Comparison of ENCODE assay signal across 25 cellular contexts in the genomic region with DNA sequence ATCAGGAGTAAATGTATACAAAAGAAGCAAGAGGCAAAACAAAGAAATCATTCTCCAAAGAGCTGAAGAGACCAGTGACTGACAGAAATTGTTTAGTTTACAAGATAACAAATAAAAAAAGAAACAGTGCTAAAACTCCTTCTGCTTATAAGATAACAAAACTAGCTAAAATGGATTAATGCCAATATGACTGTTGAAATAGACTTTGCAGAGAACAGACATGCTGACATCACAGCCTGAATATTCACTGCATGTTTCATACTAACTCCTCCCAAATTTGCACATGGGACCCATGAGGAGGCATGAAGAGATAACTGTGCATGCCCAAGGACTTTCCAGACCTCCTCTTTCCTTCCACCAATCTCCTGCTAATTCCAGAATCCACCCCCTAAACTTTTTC. TPM values are rescaled to one million over a fixed set of nuclear protein-coding genes. Genes with fewer than 3 reads are reported as not detected.
"Had no signal": no experiment of that assay in that cellular context is flagged by ENCODE, and none has a peak within 500 bp of the region (broad histone marks: within the 10 kb centered on the region; RNA-seq: fewer than 3 reads in every experiment).

No MANE protein-coding gene starts in this region.

- FAIRE-seq: endothelial cell of umbilical vein, pancreas had no signal

- H3K4me3 ChIP-seq: esophagus squamous epithelium, gastrocnemius medialis, heart right ventricle, lower lobe of right lung, pancreas, stomach had no signal

- H3K27ac ChIP-seq: esophagus squamous epithelium, gastrocnemius medialis, lower lobe of right lung, pancreas, stomach had no signal

- DNase-seq: activated B cell treated with CpG ODN at 0.5 μM for 24 hours; activated CD4-positive, alpha-beta memory T cell treated with anti-CD3 and anti-CD28 coated beads for 36 hours; activated CD4-positive, alpha-beta T cell treated with anti-CD3 and anti-CD28 coated beads for 4 hours; activated naive CD4-positive, alpha-beta T cell treated with Interleukin-2 at 50 U/mL for 16 hours; activated naive CD8-positive, alpha-beta T cell treated with anti-CD3 and anti-CD28 coated beads, Interleukin-2, amount 10 ng/mL, durations not matched to agents 7 days and 5 days; activated T-cell treated with anti-CD3 and anti-CD28 coated beads, Interleukin-2, amount 50 U/mL, for 1 hour; anterior cingulate cortex; dermis blood vessel endothelial cell; effector memory CD4-positive, alpha-beta T cell; esophagus squamous epithelium; gastrocnemius medialis; heart right ventricle; left cardiac atrium; lower lobe of right lung; natural killer cell; pancreas; stimulated activated CD4-positive, alpha-beta T cell treated with anti-CD3 and anti-CD28 coated beads, Interleukin-4, amount 100 ng/mL, for 24 hours; stomach; trophoblast cell had no signal

- H3K4me1 ChIP-seq: esophagus squamous epithelium, gastrocnemius medialis, lower lobe of right lung, pancreas, stomach had no signal

- ATAC-seq: gastrocnemius medialis; lower lobe of right lung; natural killer cell; pancreas; sciatic nerve; stimulated activated effector memory CD8-positive, alpha-beta T cell treated with anti-CD3 and anti-CD28 coated beads, Interleukin-12 subunit alpha, Interleukin-12 subunit beta, amount 100 ng/mL, for 72 hours had no signal

- H3K36me3 ChIP-seq: esophagus squamous epithelium, gastrocnemius medialis, heart right ventricle, lower lobe of right lung, pancreas, stomach had no signal

- H3K9me3 ChIP-seq: esophagus squamous epithelium, gastrocnemius medialis, heart right ventricle, lower lobe of right lung, pancreas, stomach had no signal

RNA-seq across cellular contexts. Expression of a gene that starts 6.2 kb away (rescaled TPM):
- total RNA-seq: activated B cell treated with CpG ODN at 0.5 μM for 24 hours; activated CD4-positive, alpha-beta memory T cell treated with anti-CD3 and anti-CD28 coated beads for 36 hours; activated naive CD8-positive, alpha-beta T cell treated with anti-CD3 and anti-CD28 coated beads, Interleukin-2, amount 10 ng/mL, durations not matched to agents 7 days and 5 days; activated T-helper 2 cell treated with anti-CD3 and anti-CD28 coated beads, Interferon-gamma antibody, Interleukin-2, Interleukin-4, amounts not matched to agents 10 μg/mL and 5 μg/mL and 100 μg/mL, durations not matched to agents 14 hours and 24 hours and 36 hours; dermis blood vessel endothelial cell; endothelial cell of umbilical vein; lower lobe of right lung; natural killer cell; pulmonary artery endothelial cell; sciatic nerve; T-helper 2 cell treated with Interferon-gamma antibody and Interleukin-4, amounts not matched to agents 100 ng/mL and 5 ng/mL, for 36 hours had no signal
- polyA plus RNA-seq: endothelial cell of umbilical vein had no signal

RNA-seq across cellular contexts. Expression of a gene that starts 31.8 kb away (rescaled TPM):
- total RNA-seq: activated B cell treated with CpG ODN at 0.5 μM for 24 hours; activated CD4-positive, alpha-beta memory T cell treated with anti-CD3 and anti-CD28 coated beads for 36 hours; activated naive CD8-positive, alpha-beta T cell treated with anti-CD3 and anti-CD28 coated beads, Interleukin-2, amount 10 ng/mL, durations not matched to agents 7 days and 5 days; activated T-helper 2 cell treated with anti-CD3 and anti-CD28 coated beads, Interferon-gamma antibody, Interleukin-2, Interleukin-4, amounts not matched to agents 10 μg/mL and 5 μg/mL and 100 μg/mL, durations not matched to agents 14 hours and 24 hours and 36 hours; dermis blood vessel endothelial cell; endothelial cell of umbilical vein; esophagus squamous epithelium; gastrocnemius medialis; lower lobe of right lung; natural killer cell; pancreas; pulmonary artery endothelial cell; sciatic nerve; T-helper 2 cell treated with Interferon-gamma antibody and Interleukin-4, amounts not matched to agents 100 ng/mL and 5 ng/mL, for 36 hours had no signal
- polyA plus RNA-seq: endothelial cell of umbilical vein, stomach had no signal
